1 cellular context compared by ENCODE assay signal in the genomic region with DNA sequence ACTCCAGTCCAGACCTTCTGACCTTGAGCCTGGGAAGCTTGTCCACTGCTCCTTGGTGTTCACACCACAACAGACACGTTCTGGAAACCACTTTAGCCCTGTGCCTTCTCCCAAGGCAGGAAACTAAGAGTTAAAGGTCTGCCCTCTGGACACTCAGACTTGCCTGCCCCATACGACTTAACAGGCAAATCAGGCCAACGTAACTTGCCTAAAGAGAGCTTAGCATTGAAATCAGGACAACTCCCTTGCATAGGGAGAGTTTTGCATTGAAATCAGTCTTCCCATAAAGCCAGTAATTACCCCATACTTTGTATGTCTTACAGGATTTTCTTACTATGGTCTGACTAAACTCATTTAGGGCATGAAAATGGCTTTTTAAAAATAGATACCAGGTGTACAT.
TF ChIP-seq lines count a peak whose summit lies in the region.

No MANE protein-coding gene starts in this region.

TF ChIP-seq in HepG2, 621 proteins besides CTCF, POLR2A, EP300 and RAD21 (continued from another document):
- no peak for TF ChIP-seq ZNF687 (CRISPR knock-in tag; IDR thresholded peaks at IDR 0.05)
TF ChIP-seq in HepG2: peak in this region for 6.
